Comparison of ENCODE assay signal across 22 cellular contexts in genomic region chr12:116614194-116614885, GRCh38. TPM values are rescaled to one million over a fixed set of nuclear protein-coding genes. Genes with fewer than 3 reads are reported as not detected.
"Had no signal": no experiment of that assay in that cellular context is flagged by ENCODE, and none has a peak within 500 bp of the region (broad histone marks: within the 10 kb centered on the region; RNA-seq: fewer than 3 reads in every experiment).

No MANE protein-coding gene starts in this region.

- H3K4me3 ChIP-seq: ascending aorta, cardiac muscle cell, heart left ventricle, left lung, lower lobe of right lung, tibial nerve had no signal

- ATAC-seq: foreskin keratinocyte; heart left ventricle; left lung; lower lobe of right lung; naive thymus-derived CD8-positive, alpha-beta T cell; right cardiac atrium had no signal

- H3K4me1 ChIP-seq: ascending aorta, foreskin keratinocyte had no signal

- H3K27ac ChIP-seq: ascending aorta, cardiac muscle cell, foreskin keratinocyte, heart left ventricle, left lung, lower lobe of right lung, tibial nerve, VCaP had no signal

- H3K27me3 ChIP-seq: ascending aorta, cardiac muscle cell, foreskin keratinocyte, heart left ventricle, left lung, tibial nerve had no signal

- H3K36me3 ChIP-seq: ascending aorta, cardiac muscle cell, heart left ventricle, left lung, lower lobe of right lung, tibial nerve had no signal

- DNase-seq: activated CD4-positive, alpha-beta T cell treated with anti-CD3 and anti-CD28 coated beads for 4 hours; activated CD4-positive, alpha-beta T cell treated with anti-CD3 and anti-CD28 coated beads, Interleukin-2, amount 50 U/mL, for 4 hours; activated effector memory CD4-positive, alpha-beta T cell treated with Interleukin-2 at 50 U/mL for 16 hours; activated naive CD4-positive, alpha-beta T cell treated with anti-CD3 and anti-CD28 coated beads, Interleukin-2, amount 10 ng/mL, durations not matched to agents 7 days and 5 days; activated naive CD8-positive, alpha-beta T cell treated with anti-CD3 and anti-CD28 coated beads, Interleukin-2, amount 10 ng/mL, durations not matched to agents 7 days and 5 days; activated T-cell treated with anti-CD3 and anti-CD28 coated beads for 4 hours; foreskin keratinocyte; heart left ventricle; left lung; lower lobe of right lung; mesenchymal stem cell; naive thymus-derived CD8-positive, alpha-beta T cell; occipital lobe; right cardiac atrium; stimulated activated CD4-positive, alpha-beta T cell treated with anti-CD3 and anti-CD28 coated beads, Interleukin-2, amount 100 ng/mL, for 48 hours; stimulated activated naive CD4-positive, alpha-beta T cell treated with Interleukin-2 at 50 U/mL for 16 hours had no signal

- H3K9me3 ChIP-seq: ascending aorta had no signal

- FAIRE-seq: endothelial cell of umbilical vein had no signal

RNA-seq across cellular contexts. Expression of gene MAP1LC3B2, which starts 55.2 kb away (rescaled TPM):
- total RNA-seq: ascending aorta, urinary bladder had no signal
